8 cellular contexts compared by ENCODE assay signal in the genomic region with DNA sequence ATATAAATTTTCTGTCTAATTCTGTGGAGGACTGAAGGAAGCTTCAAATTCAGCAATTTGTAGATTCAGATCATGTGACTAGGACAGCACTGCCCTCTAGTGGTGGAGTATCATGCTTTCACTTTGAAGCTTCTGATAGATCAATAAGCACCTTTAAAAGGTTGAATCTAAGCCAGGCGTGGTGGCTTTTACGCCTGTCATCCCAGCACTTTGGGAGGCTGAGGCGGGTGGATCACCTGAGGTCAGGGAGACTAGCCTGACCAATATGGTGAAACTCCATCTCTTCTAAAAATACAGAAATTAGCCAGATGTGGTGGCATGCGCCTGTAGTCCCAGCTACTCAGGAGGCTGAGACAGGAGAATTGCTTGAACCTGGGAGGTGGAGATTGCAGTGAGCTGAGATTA. TPM values are rescaled to one million over a fixed set of nuclear protein-coding genes. Genes with fewer than 3 reads are reported as not detected.
DNase-seq lines count a peak whose midpoint lies in the region; TF ChIP-seq lines count a peak whose summit lies in the region.
"Not testable (repeated sequence)": the region's sequence is repeated elsewhere in the genome, so short reads cannot be mapped to it uniquely, and the experiment has no call there.

No MANE protein-coding gene starts in this region.

- not testable (repeated sequence) for TF ChIP-seq POLR2A in Peyer's patch (IDR thresholded peaks at IDR 0.05)

- H3K27ac ChIP-seq in 22Rv1, Peyer's patch: not testable (repeated sequence)

- not testable (repeated sequence) for H3K36me3 ChIP-seq in Peyer's patch

- not testable (repeated sequence) for H3K27me3 ChIP-seq in Peyer's patch

- DNase-seq in NAMALWA (ENCODE audit: low spot score) (peak; percentile 84), Peyer's patch (peak in 2 of 3 donors; percentile 43 to 83), dedifferentiated amniotic fluid mesenchymal stem cell (ENCODE audit: extremely low spot score) (peak; percentile 52), kidney glomerular epithelial cell (lab: John Stamatoyannopoulos, UW) (peak; percentile 71)
- peak; percentile 62 for DNase-seq in activated CD8-positive, alpha-beta memory T cell treated with anti-CD3 and anti-CD28 coated beads for 24 hours
- peak; percentile 16 to 47 for DNase-seq in stimulated activated CD4-positive, alpha-beta T cell treated with anti-CD3 and anti-CD28 coated beads, Interleukin-12 subunit alpha, Interleukin-12 subunit beta, amount 100 ng/mL, for 24 hours (ENCODE audit: low read depth in 2 of 2)

- TF ChIP-seq CTCF in 22Rv1 (IDR thresholded peaks at IDR 0.05) = peak; percentile 82
- TF ChIP-seq CTCF in GM12874 (IDR thresholded peaks at IDR 0.05; ENCODE audit: insufficient read depth, low read depth, low read length) = peak; percentile 66
- peak; percentile 36 to 79 (median 72) for TF ChIP-seq CTCF in Peyer's patch (IDR thresholded peaks at IDR 0.05)

- H3K9me3 ChIP-seq in Peyer's patch = not testable (repeated sequence)

- not testable (repeated sequence) for H3K4me3 ChIP-seq in Peyer's patch

- peaks cover 0 to 10% (median 0%) of the 10 kb centered on the region in 4 donors for H3K4me1 ChIP-seq in Peyer's patch

RNA-seq across cellular contexts. Expression of a gene that starts 56.3 kb away (rescaled TPM):
- 100 to 1,000 TPM in 2 of 4 donors, 10 to 100 TPM in 2; 61.9 to 116 (median 99.8) TPM for total RNA-seq in Peyer's patch

Comparison
In these comparisons a context has a peak if more than half of its experiments do, and no peak if none do; other contexts are left out.
1. DNase-seq: peak in every context shown above with its lines; median percentile 84 in NAMALWA; 71 in kidney glomerular epithelial cell; 63 in Peyer's patch; 62 in activated CD8-positive, alpha-beta memory T cell treated with anti-CD3 and anti-CD28 coated beads for 24 hours; 52 in dedifferentiated amniotic fluid mesenchymal stem cell; 32 in stimulated activated CD4-positive, alpha-beta T cell treated with anti-CD3 and anti-CD28 coated beads, Interleukin-12 subunit alpha, Interleukin-12 subunit beta, amount 100 ng/mL, for 24 hours.